Comparison of ENCODE assay signal across 16 cellular contexts in genomic region chr10:119515511-119516045, GRCh38. TPM values are rescaled to one million over a fixed set of nuclear protein-coding genes. Genes with fewer than 3 reads are reported as not detected.
A peak's percentile ranks its signal among the peaks of the same experiment; 100 is the strongest.
DNase-seq lines count a peak whose midpoint lies in the region; ATAC-seq and TF ChIP-seq lines count a peak whose summit lies in the region.
"Had no signal": no experiment of that assay in that cellular context is flagged by ENCODE, and none has a peak within 500 bp of the region (broad histone marks: within the 10 kb centered on the region; RNA-seq: fewer than 3 reads in every experiment).

No MANE protein-coding gene starts in this region.

- no peak for DNase-seq in CD4-positive, alpha-beta T cell
- DNase-seq in T-cell: no peak
- peak; percentile 36 for DNase-seq in endodermal cell
- DNase-seq in body of pancreas: no peak
- no peak for DNase-seq in DMS53 treated with DMSO at 0.1 percent for 48 hours (lab: John Stamatoyannopoulos, UW; ENCODE audit: unreplicated experiment)
- DNase-seq: activated B cell treated with CpG ODN at 0.5 μM for 24 hours; DMS79; effector CD8-positive, alpha-beta T cell; H7; NCI-H1436; NCI-H2171; NCI-H774; SW 1271; thyroid gland had no signal

- ATAC-seq in CD4-positive, alpha-beta T cell (ENCODE audit: poor library complexity): no peak
- ATAC-seq in T-cell (replicated peaks in 1 of 4): no peak
- no peak for ATAC-seq in GM18868 (IDR thresholded peaks at IDR 0.05; ENCODE audit: unreplicated experiment)
- ATAC-seq in body of pancreas: no peak

- CTCF ChIA-PET in CD4-positive, alpha-beta T cell (lab: Charles Lee): interaction anchor here (0.6 to 0.7 kb wide), 2 partner anchors 11 to 118 kb away, joined by 3 read pairs; no protein-coding TSS in a partner anchor
- CTCF ChIA-PET in T-cell (lab: Charles Lee): interaction anchor here (0.6 to 3.3 kb wide), 2 partner anchors 27 to 28 kb away, joined by 6 to 12 read pairs; partner anchors contain the start of gene RGS10 (in 1 of the 2)

- peaks cover 75% of the 10 kb centered on the region for H3K4me1 Mint-ChIP-seq in CD4-positive, alpha-beta T cell (ENCODE audit: low read depth)
- peaks cover 72 to 77% (median 73%) of the 10 kb centered on the region in 3 donors for H3K4me1 Mint-ChIP-seq in T-cell
- peaks cover 4% of the 10 kb centered on the region for H3K4me1 Mint-ChIP-seq in endodermal cell

- 86 to 92% methylated on average over 10 of the region's 10 CpGs for WGBS in endodermal cell (ENCODE audit: insufficient coverage in 1 of 2, insufficient read length in 1 of 2), 2 experiments
- 83 to 88% methylated on average over 9 to 10 of the region's 10 CpGs for WGBS in body of pancreas, 2 donors

- POLR2A ChIA-PET in CD4-positive, alpha-beta T cell (lab: Charles Lee): interaction anchor here (0.7 to 6.6 kb wide), 9 partner anchors 9 to 26 kb away, joined by 3 to 138 read pairs (median 8); partner anchors contain the start of gene RGS10
- POLR2A ChIA-PET in T-cell (lab: Charles Lee): interaction anchor here in 1 of 2 donors (0.6 kb wide), 1 partner anchor 817 kb away, joined by 3 read pairs; no protein-coding TSS in a partner anchor

- TF ChIP-seq POLR2A in body of pancreas (IDR thresholded peaks at IDR 0.05): no peak

- H3K4me1 ChIP-seq in BLaER1 (peaks cover 84% of the 10 kb centered on the region), endodermal cell (ENCODE audit: control insufficient read depth, insufficient read depth, low read length) (no peaks in the 10 kb centered on the region), body of pancreas (no peaks in the 10 kb centered on the region)

- H3K27ac Mint-ChIP-seq in CD4-positive, alpha-beta T cell: peak overlapping the region; percentile 98
- H3K27ac Mint-ChIP-seq in T-cell (peak overlapping the region; percentile 95 to 97), endodermal cell (no peak overlapping the region)

- peak overlapping the region; percentile 74; the same call in 1 of the 2 replicates for H3K9ac ChIP-seq in BLaER1
- H3K9ac ChIP-seq in endodermal cell (ENCODE audit: extremely low read depth, low read length, poor library complexity, severe bottlenecking): no peak overlapping the region

- H3K27me3 Mint-ChIP-seq in CD4-positive, alpha-beta T cell: no peaks in the 10 kb centered on the region
- H3K27me3 Mint-ChIP-seq in T-cell (no peaks in the 10 kb centered on the region), endodermal cell (ENCODE audit: insufficient read depth) (no peaks in the 10 kb centered on the region)
- H3K27me3 Mint-ChIP-seq: activated B cell treated with CpG ODN at 0.5 μM for 24 hours had no signal

- no peaks in the 10 kb centered on the region for H3K9me3 ChIP-seq in BLaER1
- no peaks in the 10 kb centered on the region for H3K9me3 ChIP-seq in CD4-positive, alpha-beta T cell (ENCODE audit: control insufficient read depth, low read length)
- no peaks in the 10 kb centered on the region for H3K9me3 ChIP-seq in endodermal cell (ENCODE audit: control insufficient read depth, low read length)
- no peaks in the 10 kb centered on the region for H3K9me3 ChIP-seq in body of pancreas
- H3K9me3 ChIP-seq: thyroid gland had no signal

- H3K4me3 Mint-ChIP-seq in CD4-positive, alpha-beta T cell: peak overlapping the region; percentile 38
- H3K4me3 Mint-ChIP-seq in T-cell: peak overlapping the region in 1 of 3 donors; percentile 77
- no peak overlapping the region for H3K4me3 Mint-ChIP-seq in endodermal cell

- H3K36me3 ChIP-seq in BLaER1: peaks cover 23% of the 10 kb centered on the region
- no peaks in the 10 kb centered on the region for H3K36me3 ChIP-seq in endodermal cell (ENCODE audit: control insufficient read depth, insufficient read depth, low read length)
- no peaks in the 10 kb centered on the region for H3K36me3 ChIP-seq in body of pancreas (replicated peaks in 1 of 2; ENCODE audit: insufficient read depth in 1 of 2, low read depth in 2 of 2)
- H3K36me3 ChIP-seq: thyroid gland had no signal

- TF ChIP-seq CTCF in CD4-positive, alpha-beta T cell (IDR thresholded peaks at IDR 0.05): no peak
- TF ChIP-seq CTCF in endodermal cell (conservative IDR thresholded peaks at IDR 0.05) (no peak), body of pancreas (IDR thresholded peaks at IDR 0.05) (no peak)

- H3K27me3 ChIP-seq in BLaER1 (no peaks in the 10 kb centered on the region), endodermal cell (ENCODE audit: control insufficient read depth, insufficient read depth, low read length, poor library complexity, severe bottlenecking) (no peaks in the 10 kb centered on the region), body of pancreas (no peaks in the 10 kb centered on the region)
- H3K27me3 ChIP-seq in CD4-positive, alpha-beta T cell (ENCODE audit: control insufficient read depth, insufficient read depth, low read length): no peaks in the 10 kb centered on the region
- H3K27me3 ChIP-seq: thyroid gland had no signal

- peaks cover 75% of the 10 kb centered on the region for H3K36me3 Mint-ChIP-seq in CD4-positive, alpha-beta T cell (ENCODE audit: low read depth)
- H3K36me3 Mint-ChIP-seq in T-cell: peaks cover 29% of the 10 kb centered on the region
- no peaks in the 10 kb centered on the region for H3K36me3 Mint-ChIP-seq in endodermal cell (ENCODE audit: low read depth)

- H3K27ac ChIP-seq in BLaER1 (peak overlapping the region; percentile 85), endodermal cell (ENCODE audit: low read depth, low read length) (no peak overlapping the region), body of pancreas (no peak overlapping the region)
- peak overlapping the region; percentile 91 for H3K27ac ChIP-seq in CD4-positive, alpha-beta T cell (ENCODE audit: low read depth, low read length)
- H3K27ac ChIP-seq: thyroid gland had no signal

- H3K9me3 Mint-ChIP-seq in CD4-positive, alpha-beta T cell: no peaks in the 10 kb centered on the region
- H3K9me3 Mint-ChIP-seq in T-cell (no peaks in the 10 kb centered on the region), endodermal cell (no peaks in the 10 kb centered on the region)
- H3K9me3 Mint-ChIP-seq: activated B cell treated with CpG ODN at 0.5 μM for 24 hours had no signal

- 0 out of 2 replicates have a peak overlapping the region, but pooled peaks have one; percentile 48 for H3K4me3 ChIP-seq in BLaER1
- no peak overlapping the region for H3K4me3 ChIP-seq in endodermal cell (ENCODE audit: low read length)
- H3K4me3 ChIP-seq in body of pancreas: no peak overlapping the region
- H3K4me3 ChIP-seq: thyroid gland had no signal

- peak overlapping the region; percentile 92 for H3K4me2 ChIP-seq in BLaER1

- intact Hi-C loops in CD4-positive, alpha-beta T cell (cut with DNase I, micrococcal nuclease): loop anchor here (1.0 to 5.0 kb wide), 6 partner anchors 13 to 82 kb away; partner anchors contain the start of genes RGS10 (in 1 of the 2) and TIAL1 (in 1 of the 2)
- intact Hi-C loops in body of pancreas (cut with DNase I): no loop called here

- H4K20me1 ChIP-seq in BLaER1: no peaks in the 10 kb centered on the region

RNA-seq across cellular contexts. Expression of gene RGS10, which starts 26.9 kb away (rescaled TPM):
- 100 to 1,000 TPM; 132 to 134 TPM for total RNA-seq in CD4-positive, alpha-beta T cell
- total RNA-seq in T-cell: 100 to 1,000 TPM in 4 of 5 donors, 10 to 100 TPM in 1; 77.1 to 163 (median 155) TPM
- 1 to 10 TPM; 4.3 to 7.5 TPM for total RNA-seq in endodermal cell
- polyA plus RNA-seq in endodermal cell (2013, experiment 1 of 2): 9.8 TPM
- polyA plus RNA-seq in endodermal cell (2013, experiment 2 of 2): 8.5 TPM
- 10 to 100 TPM; 13.2 to 21.3 TPM for total RNA-seq in body of pancreas

Comparison
In these comparisons a context has a peak if more than half of its experiments do, and no peak if none do; other contexts are left out.
1. H3K27ac ChIP-seq: peak in BLaER1 (single experiment) and CD4-positive, alpha-beta T cell (single experiment); none in endodermal cell (single experiment) and body of pancreas (0 of 4).